ENCODE assay signal across 10 cellular contexts in genomic region chr3:151268267-151269235, GRCh38. TPM values are rescaled to one million over a fixed set of nuclear protein-coding genes. Genes with fewer than 3 reads are reported as not detected.
DNase-seq lines count a peak whose midpoint lies in the region; ATAC-seq and TF ChIP-seq lines count a peak whose summit lies in the region.
"Had no signal": no experiment of that assay in that cellular context is flagged by ENCODE, and none has a peak within 500 bp of the region (broad histone marks: within the 10 kb centered on the region; RNA-seq: fewer than 3 reads in every experiment).

No MANE protein-coding gene starts in this region.

- H3K4me1 ChIP-seq in psoas muscle = no peaks in the 10 kb centered on the region
- H3K4me1 ChIP-seq in testis = no peaks in the 10 kb centered on the region

- ATAC-seq in GM21515 (IDR thresholded peaks at IDR 0.05; ENCODE audit: unreplicated experiment) = peak; percentile 67
- ATAC-seq in HG03521 (IDR thresholded peaks at IDR 0.05; ENCODE audit: unreplicated experiment) = peak; percentile 27
- ATAC-seq in central memory CD8-positive, alpha-beta T cell (replicated peaks; ENCODE audit: extremely low read depth, poor library complexity, severe bottlenecking) = peak; percentile 44
- ATAC-seq in psoas muscle = no peak

- no peak for TF ChIP-seq POLR2A in testis (IDR thresholded peaks at IDR 0.05)

- H3K9me3 Mint-ChIP-seq in central memory CD8-positive, alpha-beta T cell = no peaks in the 10 kb centered on the region

- no peaks in the 10 kb centered on the region for H3K27me3 ChIP-seq in GM06990 (replicated peaks; ENCODE audit: control insufficient read depth, insufficient read depth, low read length)
- no peaks in the 10 kb centered on the region for H3K27me3 ChIP-seq in psoas muscle (ENCODE audit: insufficient read depth in 3 of 3, low read length in 2 of 3)
- no peaks in the 10 kb centered on the region for H3K27me3 ChIP-seq in brain microvascular endothelial cell (replicated peaks)
- no peaks in the 10 kb centered on the region for H3K27me3 ChIP-seq in testis

- TF ChIP-seq CTCF in GM06990 (IDR thresholded peaks at IDR 0.05; ENCODE audit: insufficient read depth, low read length, poor library complexity, severe bottlenecking) = no peak
- no peak for TF ChIP-seq CTCF in psoas muscle (IDR thresholded peaks at IDR 0.05)
- TF ChIP-seq CTCF in brain microvascular endothelial cell (IDR thresholded peaks at IDR 0.05; ENCODE audit: low read depth, low read length, missing control alignments) = no peak
- no peak for TF ChIP-seq CTCF in testis (IDR thresholded peaks at IDR 0.05)

- H3K36me3 ChIP-seq in GM06990 (ENCODE audit: control insufficient read depth, insufficient read depth, low read length) (no peaks in the 10 kb centered on the region), psoas muscle (ENCODE audit: insufficient read depth in 1 of 2, low read depth in 1 of 2) (no peaks in the 10 kb centered on the region), brain microvascular endothelial cell (replicated peaks) (no peaks in the 10 kb centered on the region), testis (ENCODE audit: low read depth, missing control alignments) (no peaks in the 10 kb centered on the region)

- H3K4me1 Mint-ChIP-seq in central memory CD8-positive, alpha-beta T cell = peaks cover 10% of the 10 kb centered on the region

- peak overlapping the region; percentile 17 for H3K27ac Mint-ChIP-seq in central memory CD8-positive, alpha-beta T cell (ENCODE audit: low read depth)

- no peaks in the 10 kb centered on the region for H3K9me3 ChIP-seq in psoas muscle
- H3K9me3 ChIP-seq in testis = no peaks in the 10 kb centered on the region

- H3K36me3 Mint-ChIP-seq in central memory CD8-positive, alpha-beta T cell (ENCODE audit: insufficient read depth) = peaks cover 1% of the 10 kb centered on the region

- intact Hi-C loops in psoas muscle (cut with DNase I) = no loop called here
- intact Hi-C loops in testis (cut with DNase I; ENCODE audit: low total_unique reads) = no loop called here

- DNase-seq in GM06990 (ENCODE audit: extremely low read depth, insufficient read length) = peak; percentile 37
- DNase-seq in central memory CD8-positive, alpha-beta T cell (ENCODE audit: low spot score in 2 of 2) = no peak
- no peak for DNase-seq in psoas muscle
- no peak for DNase-seq in brain microvascular endothelial cell
- no peak for DNase-seq in testis
- DNase-seq in SIG-M5 treated with dmso at 0.1 percent for 504 hours (lab: John Stamatoyannopoulos, UW; ENCODE audit: unreplicated experiment) = no peak
- DNase-seq: NCI-H187 treated with DMSO at 0.1 percent for 48 hours had no signal

- no peaks in the 10 kb centered on the region for H3K27me3 Mint-ChIP-seq in central memory CD8-positive, alpha-beta T cell

- H3K27ac ChIP-seq in psoas muscle = no peak overlapping the region
- H3K27ac ChIP-seq in brain microvascular endothelial cell = no peak overlapping the region
- no peak overlapping the region for H3K27ac ChIP-seq in testis

- 89 to 95% (median 91%) methylated on average over 11 of the region's 11 CpGs for WGBS in psoas muscle, 3 donors
- WGBS in testis, 2 donors = 91 to 92% methylated on average over 11 of the region's 11 CpGs

- H3K4me3 ChIP-seq in GM06990 (replicated peaks; ENCODE audit: low read depth, low read length) = no peak overlapping the region
- H3K4me3 ChIP-seq in psoas muscle = no peak overlapping the region
- H3K4me3 ChIP-seq in brain microvascular endothelial cell (ENCODE audit: low read depth, low read length) = no peak overlapping the region
- no peak overlapping the region for H3K4me3 ChIP-seq in testis

- H3K4me3 Mint-ChIP-seq in central memory CD8-positive, alpha-beta T cell = peak overlapping the region; percentile 47

- in situ Hi-C loops in brain microvascular endothelial cell (cut with HindIII; ENCODE audit: low pct_ligation_motif_present, low sequenced_read_pairs) = no loop called here

RNA-seq across cellular contexts. Expression of gene P2RY14, which starts 9.8 kb away (rescaled TPM):
- total RNA-seq in psoas muscle (1 to 10 TPM; 1.2 to 1.9 (median 1.7) TPM), testis (under 1 TPM; 0.47 to 0.50 TPM)
- polyA plus RNA-seq in psoas muscle (1 to 10 TPM in 1 of 3 donors, under 1 TPM in 2; 0.55 to 1.2 (median 0.96) TPM), testis (ENCODE audit: insufficient read depth, low read depth, low replicate concordance) (0.79 TPM)

RNA-seq across cellular contexts. Expression of gene GPR87, which starts 48.1 kb away (rescaled TPM):
- not detected for total RNA-seq in psoas muscle
- not detected for polyA plus RNA-seq in psoas muscle
- total RNA-seq in testis = not detected
- not detected for polyA plus RNA-seq in testis (ENCODE audit: insufficient read depth, low read depth, low replicate concordance)
- total RNA-seq: liver had no signal
- polyA plus RNA-seq: liver had no signal

Comparison
In these comparisons a context has a peak if more than half of its experiments do, and no peak if none do; other contexts are left out.
1. ATAC-seq: peak in GM21515 (single experiment), HG03521 (single experiment) and central memory CD8-positive, alpha-beta T cell (single experiment); none in psoas muscle (0 of 4).